Comparison of ENCODE assay signal across 9 cellular contexts in the genomic region with DNA sequence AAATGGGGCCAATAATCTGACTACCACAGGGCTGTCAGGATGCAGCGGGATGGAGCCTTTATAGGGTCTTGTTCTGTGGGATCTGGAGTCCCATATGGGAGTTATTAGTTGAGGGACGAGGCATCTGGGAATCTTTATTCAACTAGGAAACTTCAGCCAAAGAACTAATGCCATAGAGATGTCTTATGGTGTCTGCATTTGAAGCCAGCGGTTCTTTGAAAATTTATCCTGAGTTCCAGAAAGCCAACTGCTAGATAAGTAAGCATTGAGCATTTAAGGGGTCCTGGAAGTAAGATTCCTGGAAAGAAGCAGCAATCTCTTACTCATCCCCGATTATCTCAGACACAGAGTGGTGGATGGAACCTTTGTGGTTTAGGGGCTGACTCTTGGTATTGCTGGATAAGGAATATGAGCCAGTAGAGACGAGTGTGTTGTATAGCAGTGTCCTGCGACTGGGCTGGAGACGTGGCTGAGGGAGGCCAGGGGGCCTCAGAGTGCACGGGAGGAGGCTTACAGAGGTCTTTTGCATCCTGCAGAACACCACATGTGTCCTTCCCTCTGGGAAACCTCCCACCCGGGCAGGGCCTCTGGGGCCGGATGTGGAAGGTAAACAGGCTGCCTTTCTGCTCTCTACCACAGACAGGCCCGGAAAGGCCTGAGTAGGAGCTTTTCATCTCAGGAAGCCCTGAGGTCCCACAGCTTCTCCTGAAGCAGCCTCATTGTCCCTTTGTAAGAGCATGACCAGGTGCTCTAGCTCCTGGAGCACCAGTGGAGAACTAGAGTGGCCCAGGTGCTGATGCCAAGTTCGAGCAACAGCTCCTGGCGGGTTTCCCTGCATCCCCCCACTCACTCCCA. TPM values are rescaled to one million over a fixed set of nuclear protein-coding genes. Genes with fewer than 3 reads are reported as not detected.
DNase-seq lines count a peak whose midpoint lies in the region; ATAC-seq and TF ChIP-seq lines count a peak whose summit lies in the region.
"Had no signal": no experiment of that assay in that cellular context is flagged by ENCODE, and none has a peak within 500 bp of the region (broad histone marks: within the 10 kb centered on the region; RNA-seq: fewer than 3 reads in every experiment).

No MANE protein-coding gene starts in this region.

- intact Hi-C loops in sciatic nerve (cut with DNase I) = no loop called here

- no peaks in the 10 kb centered on the region for H3K9me3 ChIP-seq in T-helper 17 cell (ENCODE audit: control insufficient read depth, low read length, poor library complexity, severe bottlenecking)

- no peak for ATAC-seq in T-helper 17 cell
- ATAC-seq in sciatic nerve = peak; percentile 48
- ATAC-seq in HG03354 (IDR thresholded peaks at IDR 0.05; ENCODE audit: poor library complexity, severe bottlenecking, unreplicated experiment) = no peak
- no peak for ATAC-seq in GM21619 (IDR thresholded peaks at IDR 0.05; ENCODE audit: unreplicated experiment)

- peaks cover 59% of the 10 kb centered on the region for H3K4me1 Mint-ChIP-seq in T-helper 17 cell

- TF ChIP-seq CTCF in fibroblast of villous mesenchyme (IDR thresholded peaks at IDR 0.05; ENCODE audit: insufficient read depth, low read depth, low read length) = no peak

- no peak overlapping the region for H3K4me3 ChIP-seq in fibroblast of villous mesenchyme (ENCODE audit: low read depth, low read length)

- peaks cover 3% of the 10 kb centered on the region for H3K36me3 Mint-ChIP-seq in T-helper 17 cell (ENCODE audit: low read depth)

- in situ Hi-C loops in ACHN (cut with HindIII; ENCODE audit: low pct_ligation_motif_present, low pct_unique_long_range_greater_than_20kb, low sequenced_read_pairs) = no loop called here

- H3K4me3 Mint-ChIP-seq in T-helper 17 cell = peak overlapping the region; percentile 72

- DNase-seq in ELR (ENCODE audit: low read depth) (peak; percentile 82), T-helper 17 cell (no peak), fibroblast of villous mesenchyme (ENCODE audit: low read depth) (peak; percentile 97), sciatic nerve (ENCODE audit: low spot score) (no peak), ACHN (no peak), NCI-H1092 (lab: John Stamatoyannopoulos, UW) (no peak)
- DNase-seq: activated CD4-positive, CD25-positive, alpha-beta regulatory T cell treated with anti-CD3 and anti-CD28 coated beads, Interleukin-2, amount 50 U/mL, for 72 hours had no signal

- H3K27me3 Mint-ChIP-seq in T-helper 17 cell = no peaks in the 10 kb centered on the region

- peak overlapping the region; percentile 90 for H3K27ac Mint-ChIP-seq in T-helper 17 cell

RNA-seq across cellular contexts. Expression of a gene that starts 28.8 kb away (rescaled TPM):
- total RNA-seq in T-helper 17 cell (100 to 1,000 TPM; 201 to 205 TPM), fibroblast of villous mesenchyme (333 and 456 TPM in 2 replicates), sciatic nerve (597 TPM)

RNA-seq across cellular contexts. Expression of a gene that starts 57.3 kb away (rescaled TPM):
- total RNA-seq in T-helper 17 cell (100 to 1,000 TPM; 282 to 320 TPM), fibroblast of villous mesenchyme (152 and 257 TPM in 2 replicates), sciatic nerve (168 TPM)

RNA-seq across cellular contexts. Expression of a gene that starts 58.5 kb away (rescaled TPM):
- 100 to 1,000 TPM; 298 to 351 TPM for total RNA-seq in T-helper 17 cell
- 0.32 TPM in 1 of 2 replicates, not detected in the other for total RNA-seq in fibroblast of villous mesenchyme
- total RNA-seq in sciatic nerve = 6.2 TPM

Comparison
In these comparisons a context has a peak if more than half of its experiments do, and no peak if none do; other contexts are left out.
1. DNase-seq: peak in ELR (single experiment) and fibroblast of villous mesenchyme (single experiment); none in T-helper 17 cell (0 of 3), sciatic nerve (single experiment), ACHN (single experiment) and NCI-H1092 (single experiment).
2. RNA of a gene that starts 58.5 kb away (total RNA-seq): 298 to 351 TPM in T-helper 17 cell; 6.2 TPM in sciatic nerve (single experiment) and 0.32 TPM in fibroblast of villous mesenchyme; every median in the first group is over 10 times any median in the second.